In genomic region chr12:27272375-27273028, GRCh38 we compare ENCODE assay signal across 9 cellular contexts. TPM values are rescaled to one million over a fixed set of nuclear protein-coding genes. Genes with fewer than 3 reads are reported as not detected.
DNase-seq lines count a peak whose midpoint lies in the region; ATAC-seq and TF ChIP-seq lines count a peak whose summit lies in the region.
"Had no signal": no experiment of that assay in that cellular context is flagged by ENCODE, and none has a peak within 500 bp of the region (broad histone marks: within the 10 kb centered on the region; RNA-seq: fewer than 3 reads in every experiment).

No MANE protein-coding gene starts in this region.

- H3K27ac ChIP-seq in 22Rv1 = peak overlapping the region; percentile 77
- no peak overlapping the region for H3K27ac ChIP-seq in A673 (ENCODE audit: low read depth, low read length, poor library complexity, severe bottlenecking)

- POLR2A ChIA-PET in A673 (lab: Charles Lee; ENCODE audit: low non-redundant PET) = no interaction called here

- BruUV-seq in A673 (replicated peaks; lab: Mats Ljungman, UMichigan) = no TSS peak

- H3K27me3 Mint-ChIP-seq in central memory CD8-positive, alpha-beta T cell = no peaks in the 10 kb centered on the region

- no peaks in the 10 kb centered on the region for H3K9me3 Mint-ChIP-seq in central memory CD8-positive, alpha-beta T cell

- no peak for TF ChIP-seq CTCF in 22Rv1 (IDR thresholded peaks at IDR 0.05)
- no peak for TF ChIP-seq CTCF in A673 (conservative IDR thresholded peaks at IDR 0.05; ENCODE audit: low read depth, low read length)

- H3K27ac Mint-ChIP-seq in central memory CD8-positive, alpha-beta T cell (ENCODE audit: low read depth) = peak overlapping the region; percentile 33

- CTCF ChIA-PET in A673 (lab: Charles Lee) = no interaction called here

- H3K4me3 Mint-ChIP-seq in central memory CD8-positive, alpha-beta T cell = no peak overlapping the region

- no peaks in the 10 kb centered on the region for H3K36me3 ChIP-seq in mucosa of stomach (ENCODE audit: control insufficient read depth, insufficient read depth, low read length)
- no peaks in the 10 kb centered on the region for H3K36me3 ChIP-seq in A673 (ENCODE audit: insufficient read depth, low read length, poor library complexity, severe bottlenecking)

- H3K4me1 Mint-ChIP-seq in central memory CD8-positive, alpha-beta T cell = peaks cover 29% of the 10 kb centered on the region

- H3K4me3 ChIP-seq in mucosa of stomach (ENCODE audit: low read length) (no peak overlapping the region), A673 (ENCODE audit: low read depth, low read length, poor library complexity, severe bottlenecking) (no peak overlapping the region)

- H3K9ac ChIP-seq in mucosa of stomach (ENCODE audit: low read length) = peak overlapping the region; percentile 38

- intact Hi-C loops in A673 (cut with micrococcal nuclease; ENCODE audit: unreplicated experiment) = no loop called here

- H3K36me3 Mint-ChIP-seq in central memory CD8-positive, alpha-beta T cell (ENCODE audit: insufficient read depth) = no peaks in the 10 kb centered on the region

- no peak for ATAC-seq in central memory CD8-positive, alpha-beta T cell (replicated peaks; ENCODE audit: extremely low read depth, poor library complexity, severe bottlenecking)
- ATAC-seq in HG03045 (IDR thresholded peaks at IDR 0.05; ENCODE audit: unreplicated experiment) (no peak), GM21381 (IDR thresholded peaks at IDR 0.05; ENCODE audit: unreplicated experiment) (no peak)

- H3K9me3 ChIP-seq in mucosa of stomach (ENCODE audit: control insufficient read depth, low read length) = no peaks in the 10 kb centered on the region
- no peaks in the 10 kb centered on the region for H3K9me3 ChIP-seq in A673 (ENCODE audit: low read depth, low read length, poor library complexity, severe bottlenecking)

- H3K27me3 ChIP-seq in mucosa of stomach (ENCODE audit: control insufficient read depth, insufficient read depth, low read length) = no peaks in the 10 kb centered on the region
- no peaks in the 10 kb centered on the region for H3K27me3 ChIP-seq in A673 (replicated peaks; ENCODE audit: insufficient read depth, low read depth, low read length, poor library complexity)

- DNase-seq in NCI-H128 (lab: John Stamatoyannopoulos, UW; ENCODE audit: unreplicated experiment) (peak; percentile 19), NCI-H1694 (lab: John Stamatoyannopoulos, UW) (no peak), A673 (ENCODE audit: low spot score) (no peak)
- no peak for DNase-seq in central memory CD8-positive, alpha-beta T cell (ENCODE audit: low spot score in 2 of 2)
- DNase-seq: caudate nucleus had no signal

- H3K4me1 ChIP-seq in mucosa of stomach (ENCODE audit: control insufficient read depth, insufficient read depth, low read length) = peaks cover 59% of the 10 kb centered on the region
- H3K4me1 ChIP-seq in A673 (ENCODE audit: insufficient read depth, low read length, poor library complexity, severe bottlenecking) = no peaks in the 10 kb centered on the region

RNA-seq across cellular contexts. Expression of gene STK38L, which starts 28.4 kb away (rescaled TPM):
- total RNA-seq in A673 (2021) = 21.0 and 24.1 TPM in 2 replicates
